8 cellular contexts compared by ENCODE assay signal in genomic region chr1:8409107-8409506, GRCh38.
DNase-seq lines count a peak whose midpoint lies in the region; ATAC-seq and TF ChIP-seq lines count a peak whose summit lies in the region.

No MANE protein-coding gene starts in this region.

- TF ChIP-seq CTCF in GM23338 (conservative IDR thresholded peaks at IDR 0.05; ENCODE audit: low read depth in 2 of 2) (peak; percentile 24 to 57), WTC11 (IDR thresholded peaks at IDR 0.05) (no peak), foreskin keratinocyte (conservative IDR thresholded peaks at IDR 0.05) (peak; percentile 64), osteocyte (IDR thresholded peaks at IDR 0.05) (peak; percentile 57)

- H4K20me1 ChIP-seq in GM23338 (replicated peaks; ENCODE audit: insufficient read depth) = peaks cover 16% of the 10 kb centered on the region

- ATAC-seq in GM23338 = peak; percentile 84
- ATAC-seq in WTC11 = peak; percentile 70
- ATAC-seq in foreskin keratinocyte = peak; percentile 50
- no peak for ATAC-seq in GM21367 (IDR thresholded peaks at IDR 0.05; ENCODE audit: unreplicated experiment)
- ATAC-seq in GM19351 (IDR thresholded peaks at IDR 0.05; ENCODE audit: unreplicated experiment) = no peak

- peak overlapping the region; percentile 81 for H3K27ac ChIP-seq in GM23338 (ENCODE audit: low read depth)
- peak overlapping the region; percentile 14 for H3K27ac ChIP-seq in foreskin keratinocyte

- POLR2A ChIA-PET in WTC11 (lab: Charles Lee) = interaction anchor here (0.7 kb wide), 1 partner anchor 419 kb away, joined by 5 read pairs; no protein-coding TSS in a partner anchor

- H2AFZ ChIP-seq in GM23338 = no peak overlapping the region

- H3K27me3 ChIP-seq in GM23338 (ENCODE audit: insufficient read depth) (no peaks in the 10 kb centered on the region), foreskin keratinocyte (no peaks in the 10 kb centered on the region)

- 0 out of 2 replicates have a peak overlapping the region, but pooled peaks have one; percentile 19 for H3K4me3 ChIP-seq in GM23338

- no peaks in the 10 kb centered on the region for H3K9me2 ChIP-seq in GM23338 (ENCODE audit: insufficient read depth)

- no peaks in the 10 kb centered on the region for H3K36me3 ChIP-seq in GM23338 (ENCODE audit: insufficient read depth)

- H3F3A ChIP-seq in GM23338 (replicated peaks; ENCODE audit: low read depth) = no peaks in the 10 kb centered on the region

- peak overlapping the region; percentile 55; the same call in 1 of the 2 replicates for H3K4me2 ChIP-seq in GM23338

- H3K36me3 Mint-ChIP-seq in GM23338 (ENCODE audit: low read depth) (peaks cover 30% of the 10 kb centered on the region; the same call in 2 of the 3 replicates), WTC11 (peaks cover 12% of the 10 kb centered on the region), osteocyte (ENCODE audit: unreplicated experiment) (peaks cover 19% of the 10 kb centered on the region)

- H3K27me3 Mint-ChIP-seq in GM23338 (ENCODE audit: insufficient read depth, low read depth, poor library complexity) = peaks cover 11% of the 10 kb centered on the region
- H3K27me3 Mint-ChIP-seq in WTC11 (ENCODE audit: low read depth) = no peaks in the 10 kb centered on the region
- H3K27me3 Mint-ChIP-seq in osteocyte (ENCODE audit: unreplicated experiment) = no peaks in the 10 kb centered on the region

- DNase-seq in AG08396 (ENCODE audit: low spot score) = peak; percentile 35
- peak; percentile 63 for DNase-seq in GM23338 (ENCODE audit: low spot score)
- DNase-seq in WTC11 (ENCODE audit: low spot score) = no peak
- DNase-seq in foreskin keratinocyte = peak in 1 of 2 donors; percentile 36
- no peak for DNase-seq in osteocyte (ENCODE audit: extremely low spot score, unreplicated experiment)
- no peak for DNase-seq in 8988T

- H3K4me3 Mint-ChIP-seq in GM23338 (no peak overlapping the region; the same call in 2 of the 3 replicates), WTC11 (no peak overlapping the region), osteocyte (ENCODE audit: unreplicated experiment) (no peak overlapping the region)

- peaks cover 65% of the 10 kb centered on the region for H3K4me1 Mint-ChIP-seq in GM23338
- H3K4me1 Mint-ChIP-seq in WTC11 = peaks cover 70% of the 10 kb centered on the region
- H3K4me1 Mint-ChIP-seq in osteocyte (ENCODE audit: unreplicated experiment) = peaks cover 49% of the 10 kb centered on the region

- H3K27ac Mint-ChIP-seq in GM23338 (peak overlapping the region; percentile 86), WTC11 (peak overlapping the region; percentile 85), osteocyte (ENCODE audit: unreplicated experiment) (peak overlapping the region; percentile 71)

- CTCF ChIA-PET in WTC11 (lab: Charles Lee) = interaction anchor here (0.6 to 3.3 kb wide), 24 partner anchors 9 to 596 kb away, joined by 3 to 24 read pairs (median 4); no protein-coding TSS in a partner anchor

- H3K9me3 Mint-ChIP-seq in GM23338 (no peaks in the 10 kb centered on the region), WTC11 (no peaks in the 10 kb centered on the region; the same call in 1 of the 2 replicates), osteocyte (ENCODE audit: unreplicated experiment) (no peaks in the 10 kb centered on the region)

- H3K79me2 ChIP-seq in GM23338 (replicated peaks; ENCODE audit: insufficient read depth) = peaks cover 95% of the 10 kb centered on the region

- H3K4me1 ChIP-seq in GM23338 (ENCODE audit: insufficient read depth) (peaks cover 80% of the 10 kb centered on the region), foreskin keratinocyte (peaks cover 13% of the 10 kb centered on the region)

TF ChIP-seq in GM23338, 12 proteins besides CTCF, POLR2A, EP300 and RAD21 (continues in another document):
- TF ChIP-seq STAT1 (IDR thresholded peaks at IDR 0.05; ENCODE audit: unreplicated experiment) (no peak), JUNB (IDR thresholded peaks at IDR 0.05; ENCODE audit: unreplicated experiment) (no peak), CREB1 (CRISPR knock-in tag; IDR thresholded peaks at IDR 0.05; ENCODE audit: low read depth) (no peak), POLR2AphosphoS5 (IDR thresholded peaks at IDR 0.05; ENCODE audit: low read depth) (no peak), REST (IDR thresholded peaks at IDR 0.05; ENCODE audit: unreplicated experiment) (no peak), ZNF331 (CRISPR knock-in tag; IDR thresholded peaks at IDR 0.05; ENCODE audit: low read depth) (no peak), ZNF114 (CRISPR knock-in tag; IDR thresholded peaks at IDR 0.05) (no peak), ETS1 (IDR thresholded peaks at IDR 0.05) (no peak)

TF ChIP-seq in WTC11, 78 proteins besides CTCF, POLR2A, EP300 and RAD21 (continues in another document):
- TF ChIP-seq SOX15 (CRISPR knock-in tag; IDR thresholded peaks at IDR 0.05) (no peak), ZNF425 (CRISPR knock-in tag; conservative IDR thresholded peaks at IDR 0.05) (no peak), ZNF317 (CRISPR knock-in tag; IDR thresholded peaks at IDR 0.05; ENCODE audit: borderline replicate concordance, low read depth) (no peak), OVOL2 (CRISPR knock-in tag; IDR thresholded peaks at IDR 0.05; ENCODE audit: borderline replicate concordance) (no peak), ZNF138 (CRISPR knock-in tag; conservative IDR thresholded peaks at IDR 0.05) (no peak), CREM (CRISPR knock-in tag; IDR thresholded peaks at IDR 0.05) (no peak), ATF3 (CRISPR knock-in tag; conservative IDR thresholded peaks at IDR 0.05) (no peak), ZSCAN18 (CRISPR knock-in tag; IDR thresholded peaks at IDR 0.05) (no peak), ELF4 (CRISPR knock-in tag; IDR thresholded peaks at IDR 0.05; ENCODE audit: low read depth) (no peak), GTF2I (CRISPR knock-in tag; conservative IDR thresholded peaks at IDR 0.05) (no peak), KAT7 (CRISPR knock-in tag; IDR thresholded peaks at IDR 0.05; ENCODE audit: borderline replicate concordance) (no peak), JAZF1 (CRISPR knock-in tag; IDR thresholded peaks at IDR 0.05) (no peak), HMGXB4 (CRISPR knock-in tag; IDR thresholded peaks at IDR 0.05) (no peak), ZNF232 (CRISPR knock-in tag; IDR thresholded peaks at IDR 0.05) (no peak)

Comparison
In these comparisons a context has a peak if more than half of its experiments do, and no peak if none do; other contexts are left out.
1. DNase-seq: peak in AG08396 (single experiment) and GM23338 (single experiment); none in WTC11 (single experiment), osteocyte (single experiment) and 8988T (single experiment).
2. ATAC-seq: peak in GM23338 (single experiment), WTC11 (single experiment) and foreskin keratinocyte (single experiment); none in GM21367 (single experiment) and GM19351 (single experiment).
3. Peak in every context shown above with its lines, with median percentiles within 50 percentile points of each other: H3K27ac Mint-ChIP-seq.